1 cellular context compared by ENCODE assay signal in genomic region chr4:155809835-155810234, GRCh38.
TF ChIP-seq lines count a peak whose summit lies in the region.

No MANE protein-coding gene starts in this region.

TF ChIP-seq in HCT116, 20 proteins besides CTCF, POLR2A, EP300 and RAD21 (continued from another document):
- TF ChIP-seq CEBPB (IDR thresholded peaks at IDR 0.05; ENCODE audit: low read depth): peak; percentile 20; the same call in 1 of the 2 replicates
- peak; percentile 57; the same call in 1 of the 2 replicates for TF ChIP-seq CBX3 (IDR thresholded peaks at IDR 0.05; ENCODE audit: low read depth)
- 0 out of 2 replicates have a peak, but pooled peaks have one; percentile 3 for TF ChIP-seq SP1 (IDR thresholded peaks at IDR 0.05; ENCODE audit: low read depth)
- no peak for TF ChIP-seq REST (IDR thresholded peaks at IDR 0.05; ENCODE audit: low read depth)
- 0 out of 2 replicates have a peak, but pooled peaks have one; percentile 18 for TF ChIP-seq ELF1 (IDR thresholded peaks at IDR 0.05; ENCODE audit: borderline replicate concordance, low read depth)
- TF ChIP-seq FOSL1 (IDR thresholded peaks at IDR 0.05; ENCODE audit: low read depth): 0 out of 2 replicates have a peak, but pooled peaks have one; percentile 7
- TF ChIP-seq SRF (IDR thresholded peaks at IDR 0.05; ENCODE audit: low read depth): 0 out of 2 replicates have a peak, but pooled peaks have one; percentile 25
- no peak for TF ChIP-seq ATF3 (IDR thresholded peaks at IDR 0.05)
